Comparison of ENCODE assay signal across 27 cellular contexts in genomic region chr16:80015566-80015965, GRCh38.
DNase-seq lines count a peak whose midpoint lies in the region; ATAC-seq and TF ChIP-seq lines count a peak whose summit lies in the region.
"Had no signal": no experiment of that assay in that cellular context is flagged by ENCODE, and none has a peak within 500 bp of the region (broad histone marks: within the 10 kb centered on the region; RNA-seq: fewer than 3 reads in every experiment).

No MANE protein-coding gene starts in this region.

- H3K4me2 ChIP-seq in mammary epithelial cell (ENCODE audit: insufficient read depth, low read depth, low read length) = no peak overlapping the region

- peak; percentile 91 for DNase-seq in AG10803 (ENCODE audit: low read depth)
- peak; percentile 25 for DNase-seq in H4 (ENCODE audit: low spot score)
- DNase-seq in mammary epithelial cell = peak; percentile 73
- no peak for DNase-seq in foreskin keratinocyte
- no peak for DNase-seq in activated naive CD4-positive, alpha-beta T cell treated with anti-CD3 and anti-CD28 coated beads, Interleukin-2, amount 10 ng/mL, durations not matched to agents 7 days and 5 days
- no peak for DNase-seq in CD8-positive, alpha-beta T cell
- no peak for DNase-seq in activated CD8-positive, alpha-beta memory T cell treated with anti-CD3 and anti-CD28 coated beads, Interleukin-2, amount 50 U/mL, for 48 hours
- DNase-seq in effector CD8-positive, alpha-beta T cell (lab: John Stamatoyannopoulos, UW) = no peak
- DNase-seq: activated naive CD8-positive, alpha-beta T cell treated with anti-CD3 and anti-CD28 coated beads, Interleukin-2, amount 50 U/mL, for 24 hours; activated T-cell treated with anti-CD3 and anti-CD28 coated beads, Interleukin-2, amount 50 U/mL, for 4 hours; DMS153; GF-D8; MG63; NCI-H1105; NCI-H187 treated with DMSO at 0.1 percent for 48 hours; NCI-H524 treated with DMSO at 0.1 percent for 48 hours; PC-3; stimulated activated CD4-positive, alpha-beta T cell treated with anti-CD3 and anti-CD28 coated beads, Interleukin-12 subunit alpha, Interleukin-12 subunit beta, amount 100 ng/mL, for 4 hours; stimulated activated CD4-positive, alpha-beta T cell treated with anti-CD3 and anti-CD28 coated beads, Interleukin-4, amount 100 ng/mL, for 1 hour; stomach; T-helper 17 cell had no signal

- H3K36me3 Mint-ChIP-seq in activated naive CD4-positive, alpha-beta T cell treated with anti-CD3 and anti-CD28 coated beads, Interleukin-2, amount 10 ng/mL, durations not matched to agents 7 days and 5 days = no peaks in the 10 kb centered on the region
- H3K36me3 Mint-ChIP-seq in CD8-positive, alpha-beta T cell = no peaks in the 10 kb centered on the region
- H3K36me3 Mint-ChIP-seq: mesothelial cell of epicardium had no signal

- H3K4me1 Mint-ChIP-seq in activated naive CD4-positive, alpha-beta T cell treated with anti-CD3 and anti-CD28 coated beads, Interleukin-2, amount 10 ng/mL, durations not matched to agents 7 days and 5 days = no peaks in the 10 kb centered on the region
- no peaks in the 10 kb centered on the region for H3K4me1 Mint-ChIP-seq in CD8-positive, alpha-beta T cell (ENCODE audit: low read depth)
- H3K4me1 Mint-ChIP-seq: activated naive CD8-positive, alpha-beta T cell treated with anti-CD3 and anti-CD28 coated beads, Interleukin-2, amount 50 U/mL, for 24 hours; mesothelial cell of epicardium; T-helper 17 cell had no signal

- TF ChIP-seq CTCF in AG10803 (conservative IDR thresholded peaks at IDR 0.05; ENCODE audit: low read length) (no peak), mammary epithelial cell (conservative IDR thresholded peaks at IDR 0.05 in 1 of 2, IDR thresholded peaks at IDR 0.05 in 1 of 2; ENCODE audit: extremely low read depth in 1 of 2, insufficient read depth in 1 of 2, low read depth in 1 of 2, low read length in 2 of 2) (no peak), foreskin keratinocyte (conservative IDR thresholded peaks at IDR 0.05) (no peak)
- TF ChIP-seq CTCF in CD8-positive, alpha-beta T cell (IDR thresholded peaks at IDR 0.05) = no peak

- CTCF ChIA-PET in mammary epithelial cell (lab: Charles Lee; ENCODE audit: low non-redundant PET) = no interaction called here
- CTCF ChIA-PET in activated naive CD4-positive, alpha-beta T cell treated with anti-CD3 and anti-CD28 coated beads, Interleukin-2, amount 10 ng/mL, durations not matched to agents 7 days and 5 days (lab: Charles Lee) = no interaction called here
- CTCF ChIA-PET in CD8-positive, alpha-beta T cell (lab: Charles Lee) = no interaction called here

- no peaks in the 10 kb centered on the region for H3K27me3 Mint-ChIP-seq in activated naive CD4-positive, alpha-beta T cell treated with anti-CD3 and anti-CD28 coated beads, Interleukin-2, amount 10 ng/mL, durations not matched to agents 7 days and 5 days
- H3K27me3 Mint-ChIP-seq in CD8-positive, alpha-beta T cell (ENCODE audit: low read depth) = no peaks in the 10 kb centered on the region
- H3K27me3 Mint-ChIP-seq: activated naive CD8-positive, alpha-beta T cell treated with anti-CD3 and anti-CD28 coated beads, Interleukin-2, amount 50 U/mL, for 24 hours had no signal

- H3K9ac ChIP-seq in mammary epithelial cell (ENCODE audit: insufficient read depth, low read length) = no peak overlapping the region

- H3K4me3 Mint-ChIP-seq in activated naive CD4-positive, alpha-beta T cell treated with anti-CD3 and anti-CD28 coated beads, Interleukin-2, amount 10 ng/mL, durations not matched to agents 7 days and 5 days = no peak overlapping the region
- H3K4me3 Mint-ChIP-seq in CD8-positive, alpha-beta T cell = no peak overlapping the region
- H3K4me3 Mint-ChIP-seq: activated naive CD8-positive, alpha-beta T cell treated with anti-CD3 and anti-CD28 coated beads, Interleukin-2, amount 50 U/mL, for 24 hours; activated T-cell treated with anti-CD3 and anti-CD28 coated beads, Interleukin-2, amount 50 U/mL, for 4 hours; mesothelial cell of epicardium; T-helper 17 cell had no signal

- no peak overlapping the region for H3K27ac Mint-ChIP-seq in activated naive CD4-positive, alpha-beta T cell treated with anti-CD3 and anti-CD28 coated beads, Interleukin-2, amount 10 ng/mL, durations not matched to agents 7 days and 5 days
- no peak overlapping the region for H3K27ac Mint-ChIP-seq in CD8-positive, alpha-beta T cell
- H3K27ac Mint-ChIP-seq: activated naive CD8-positive, alpha-beta T cell treated with anti-CD3 and anti-CD28 coated beads, Interleukin-2, amount 50 U/mL, for 24 hours; mesothelial cell of epicardium; T-helper 17 cell had no signal

- peak overlapping the region; percentile 31 for H2AFZ ChIP-seq in mammary epithelial cell (ENCODE audit: low read depth, low read length)

- POLR2A ChIA-PET in CD8-positive, alpha-beta T cell (lab: Charles Lee) = no interaction called here

- WGBS in mammary epithelial cell (ENCODE audit: low coverage, missing lambda C conversion rate) = 18% methylated on average over 6 of the region's 6 CpGs

- no peaks in the 10 kb centered on the region for H4K20me1 ChIP-seq in mammary epithelial cell (ENCODE audit: insufficient read depth, low read length)

- H3K9me3 ChIP-seq in mammary epithelial cell (replicated peaks; ENCODE audit: insufficient read depth, low read length) = no peaks in the 10 kb centered on the region
- H3K9me3 ChIP-seq in CD8-positive, alpha-beta T cell (ENCODE audit: low read length) = no peaks in the 10 kb centered on the region
- H3K9me3 ChIP-seq: MG63, stomach had no signal

- dilution Hi-C loops in mammary epithelial cell (cut with HindIII; ENCODE audit: low sequenced_read_pairs) = no loop called here

- H3K4me3 ChIP-seq in AG10803 (ENCODE audit: low read length) (no peak overlapping the region), mammary epithelial cell (replicated peaks in 1 of 3; ENCODE audit: insufficient read depth in 1 of 3, low read depth in 2 of 3, low read length in 3 of 3) (no peak overlapping the region)
- H3K4me3 ChIP-seq in CD8-positive, alpha-beta T cell (ENCODE audit: low read depth, low read length) = no peak overlapping the region
- H3K4me3 ChIP-seq: K562, MG63, stomach had no signal

- H3K9me3 Mint-ChIP-seq in activated naive CD4-positive, alpha-beta T cell treated with anti-CD3 and anti-CD28 coated beads, Interleukin-2, amount 10 ng/mL, durations not matched to agents 7 days and 5 days = no peaks in the 10 kb centered on the region
- no peaks in the 10 kb centered on the region for H3K9me3 Mint-ChIP-seq in CD8-positive, alpha-beta T cell
- H3K9me3 Mint-ChIP-seq: activated naive CD8-positive, alpha-beta T cell treated with anti-CD3 and anti-CD28 coated beads, Interleukin-2, amount 50 U/mL, for 24 hours; activated T-cell treated with anti-CD3 and anti-CD28 coated beads, Interleukin-2, amount 50 U/mL, for 4 hours; mesothelial cell of epicardium had no signal

- H3K4me1 ChIP-seq in mammary epithelial cell (ENCODE audit: insufficient read depth, low read length) (peaks cover 16% of the 10 kb centered on the region), foreskin keratinocyte (peaks cover 6% of the 10 kb centered on the region)
- no peaks in the 10 kb centered on the region for H3K4me1 ChIP-seq in CD8-positive, alpha-beta T cell (ENCODE audit: insufficient read depth, low read length)
- H3K4me1 ChIP-seq: stomach had no signal

- H3K27ac ChIP-seq in mammary epithelial cell (ENCODE audit: insufficient read depth, low read depth, low read length) (no peak overlapping the region), foreskin keratinocyte (no peak overlapping the region)
- H3K27ac ChIP-seq in CD8-positive, alpha-beta T cell (ENCODE audit: low read depth, low read length) = no peak overlapping the region
- H3K27ac ChIP-seq: stomach had no signal

- no peaks in the 10 kb centered on the region for H3K36me3 ChIP-seq in mammary epithelial cell (ENCODE audit: insufficient read depth, low read length)
- no peaks in the 10 kb centered on the region for H3K36me3 ChIP-seq in CD8-positive, alpha-beta T cell (ENCODE audit: insufficient read depth, low read length)
- H3K36me3 ChIP-seq: MG63, stomach had no signal

- peak; percentile 18 for ATAC-seq in foreskin keratinocyte
- ATAC-seq in CD8-positive, alpha-beta T cell = no peak
- ATAC-seq: activated naive CD8-positive, alpha-beta T cell treated with anti-CD3 and anti-CD28 coated beads, Interleukin-2, amount 50 U/mL, for 24 hours; activated T-cell treated with anti-CD3 and anti-CD28 coated beads, Interleukin-2, amount 50 U/mL, for 4 hours; HCT116; K562; PC-3; Right ventricle myocardium inferior; sciatic nerve; SK-N-SH treated with all-trans-retinoic acid at 6 μM for 48 hours; T-helper 17 cell had no signal

- no peaks in the 10 kb centered on the region for H3K79me2 ChIP-seq in mammary epithelial cell (ENCODE audit: insufficient read depth, low read length)

- H3K27me3 ChIP-seq in mammary epithelial cell (ENCODE audit: insufficient read depth, low read length) (no peaks in the 10 kb centered on the region), foreskin keratinocyte (no peaks in the 10 kb centered on the region)
- no peaks in the 10 kb centered on the region for H3K27me3 ChIP-seq in CD8-positive, alpha-beta T cell (ENCODE audit: insufficient read depth, low read length)
- H3K27me3 ChIP-seq: MG63, stomach had no signal

- in situ Hi-C loops in mammary epithelial cell (cut with MboI; ENCODE audit: low sequenced_read_pairs in 2 of 2) = no loop called here

- BruUV-seq in mammary epithelial cell (replicated peaks; lab: Mats Ljungman, UMichigan) = no TSS peak

- intact Hi-C loops in mammary epithelial cell (cut with micrococcal nuclease) = no loop called here
- intact Hi-C loops in CD8-positive, alpha-beta T cell (cut with DNase I, micrococcal nuclease) = no loop called here

Comparison
In these comparisons a context has a peak if more than half of its experiments do, and no peak if none do; other contexts are left out.
1. DNase-seq: peak in AG10803 (single experiment), H4 (single experiment) and mammary epithelial cell (single experiment); none in foreskin keratinocyte (0 of 2), activated naive CD4-positive, alpha-beta T cell treated with anti-CD3 and anti-CD28 coated beads, Interleukin-2, amount 10 ng/mL, durations not matched to agents 7 days and 5 days (single experiment), CD8-positive, alpha-beta T cell (0 of 7), activated CD8-positive, alpha-beta memory T cell treated with anti-CD3 and anti-CD28 coated beads, Interleukin-2, amount 50 U/mL, for 48 hours (single experiment) and effector CD8-positive, alpha-beta T cell (single experiment).